18 cellular contexts compared by ENCODE assay signal in genomic region chr5:157358871-157359270, GRCh38.
DNase-seq lines count a peak whose midpoint lies in the region; ATAC-seq lines count a peak whose summit lies in the region.
"Had no signal": no experiment of that assay in that cellular context is flagged by ENCODE, and none has a peak within 500 bp of the region (broad histone marks: within the 10 kb centered on the region; RNA-seq: fewer than 3 reads in every experiment).

No MANE protein-coding gene starts in this region.

- H3K27me3 Mint-ChIP-seq in CD4-positive, alpha-beta memory T cell, result no peaks in the 10 kb centered on the region
- H3K27me3 Mint-ChIP-seq in activated CD8-positive, alpha-beta memory T cell treated with anti-CD3 and anti-CD28 coated beads, Interleukin-2, amount 10 ng/mL, durations not matched to agents 7 days and 5 days, result no peaks in the 10 kb centered on the region
- H3K27me3 Mint-ChIP-seq in activated CD4-positive, alpha-beta memory T cell treated with anti-CD3 and anti-CD28 coated beads for 36 hours, result no peaks in the 10 kb centered on the region

- H3K9me3 ChIP-seq in CD4-positive, alpha-beta memory T cell (ENCODE audit: control insufficient read depth in 1 of 2, low read length in 2 of 2), result no peaks in the 10 kb centered on the region
- H3K9me3 ChIP-seq: BLaER1 treated with 17β-estradiol and CSF1 and Interleukin-3, amounts not matched to agents 10 nM and 100 nM; Caco-2 had no signal

- H3K27me3 ChIP-seq in CD4-positive, alpha-beta memory T cell (ENCODE audit: insufficient read depth, low read length), result no peaks in the 10 kb centered on the region
- H3K27me3 ChIP-seq: BLaER1 treated with 17β-estradiol and CSF1 and Interleukin-3, amounts not matched to agents 10 nM and 100 nM had no signal

- H3K9me3 Mint-ChIP-seq in CD4-positive, alpha-beta memory T cell, result no peaks in the 10 kb centered on the region
- H3K9me3 Mint-ChIP-seq in activated CD8-positive, alpha-beta memory T cell treated with anti-CD3 and anti-CD28 coated beads, Interleukin-2, amount 10 ng/mL, durations not matched to agents 7 days and 5 days (ENCODE audit: low read depth), result no peaks in the 10 kb centered on the region
- no peaks in the 10 kb centered on the region for H3K9me3 Mint-ChIP-seq in activated CD4-positive, alpha-beta memory T cell treated with anti-CD3 and anti-CD28 coated beads for 36 hours
- H3K9me3 Mint-ChIP-seq: HFFc6 had no signal

- DNase-seq in activated CD8-positive, alpha-beta memory T cell treated with anti-CD3 and anti-CD28 coated beads for 24 hours, result peak; percentile 47
- DNase-seq in activated CD8-positive, alpha-beta memory T cell treated with anti-CD3 and anti-CD28 coated beads, Interleukin-2, amount 50 U/mL, for 4 hours, result no peak
- DNase-seq in CD4-positive, alpha-beta memory T cell, result no peak
- DNase-seq in activated CD8-positive, alpha-beta memory T cell treated with anti-CD3 and anti-CD28 coated beads, Interleukin-2, amount 10 ng/mL, durations not matched to agents 7 days and 5 days, result peak; percentile 22
- DNase-seq in islet precursor cell (peak; percentile 33), NCI-H1417 treated with DMSO at 0.1 percent for 48 hours (lab: John Stamatoyannopoulos, UW) (no peak)
- no peak for DNase-seq in activated CD4-positive, alpha-beta memory T cell treated with anti-CD3 and anti-CD28 coated beads for 36 hours
- DNase-seq: Caco-2, DMS153, HFFc6, KG1, NCI-H1048, NCI-H146, NCI-H2081, NCI-H82, PC-9 had no signal

- no peaks in the 10 kb centered on the region for H3K4me1 ChIP-seq in CD4-positive, alpha-beta memory T cell (ENCODE audit: insufficient read depth, low read length)
- H3K4me1 ChIP-seq: Caco-2 had no signal

- no peak for ATAC-seq in activated CD8-positive, alpha-beta memory T cell treated with anti-CD3 and anti-CD28 coated beads, Interleukin-2, amount 10 ng/mL, durations not matched to agents 7 days and 5 days
- no peak for ATAC-seq in GM18519 (IDR thresholded peaks at IDR 0.05; ENCODE audit: low FRiP score, unreplicated experiment)

- intact Hi-C loops in CD4-positive, alpha-beta memory T cell (cut with micrococcal nuclease), result no loop called here
- intact Hi-C loops in activated CD4-positive, alpha-beta memory T cell treated with anti-CD3 and anti-CD28 coated beads for 36 hours (cut with micrococcal nuclease), result no loop called here

- POLR2A ChIA-PET in CD4-positive, alpha-beta memory T cell (lab: Charles Lee; ENCODE audit: partially characterized antibody), result interaction anchor here (1.2 kb wide), 1 partner anchor 11 kb away, joined by 3 read pairs; no protein-coding TSS in a partner anchor
- POLR2A ChIA-PET in activated CD4-positive, alpha-beta memory T cell treated with anti-CD3 and anti-CD28 coated beads for 36 hours (lab: Charles Lee), result no interaction called here

- no peak overlapping the region for H3K4me3 Mint-ChIP-seq in CD4-positive, alpha-beta memory T cell
- no peak overlapping the region for H3K4me3 Mint-ChIP-seq in activated CD8-positive, alpha-beta memory T cell treated with anti-CD3 and anti-CD28 coated beads, Interleukin-2, amount 10 ng/mL, durations not matched to agents 7 days and 5 days
- no peak overlapping the region for H3K4me3 Mint-ChIP-seq in activated CD4-positive, alpha-beta memory T cell treated with anti-CD3 and anti-CD28 coated beads for 36 hours
- H3K4me3 Mint-ChIP-seq: HFFc6 had no signal

- H3K27ac Mint-ChIP-seq in CD4-positive, alpha-beta memory T cell, result peak overlapping the region in 5 of 7 donors; percentile 5 to 77 (median 29)
- H3K27ac Mint-ChIP-seq in activated CD8-positive, alpha-beta memory T cell treated with anti-CD3 and anti-CD28 coated beads, Interleukin-2, amount 10 ng/mL, durations not matched to agents 7 days and 5 days, result no peak overlapping the region
- no peak overlapping the region for H3K27ac Mint-ChIP-seq in activated CD4-positive, alpha-beta memory T cell treated with anti-CD3 and anti-CD28 coated beads for 36 hours
- H3K27ac Mint-ChIP-seq: HFFc6 had no signal

- peaks cover 75% of the 10 kb centered on the region for H3K36me3 ChIP-seq in CD4-positive, alpha-beta memory T cell (ENCODE audit: insufficient read depth, low read length)

- H3K36me3 Mint-ChIP-seq in CD4-positive, alpha-beta memory T cell, result peaks cover 67 to 92% of the 10 kb centered on the region in 2 donors
- peaks cover 73% of the 10 kb centered on the region for H3K36me3 Mint-ChIP-seq in activated CD8-positive, alpha-beta memory T cell treated with anti-CD3 and anti-CD28 coated beads, Interleukin-2, amount 10 ng/mL, durations not matched to agents 7 days and 5 days
- peaks cover 64% of the 10 kb centered on the region for H3K36me3 Mint-ChIP-seq in activated CD4-positive, alpha-beta memory T cell treated with anti-CD3 and anti-CD28 coated beads for 36 hours

- no peak overlapping the region for H3K27ac ChIP-seq in CD4-positive, alpha-beta memory T cell (ENCODE audit: low read depth, low read length)
- H3K27ac ChIP-seq: BLaER1 treated with 17β-estradiol and CSF1 and Interleukin-3, amounts not matched to agents 10 nM and 100 nM; PC-9 had no signal

- peaks cover 2 to 10% (median 5%) of the 10 kb centered on the region in 4 donors for H3K4me1 Mint-ChIP-seq in CD4-positive, alpha-beta memory T cell
- peaks cover 1% of the 10 kb centered on the region for H3K4me1 Mint-ChIP-seq in activated CD8-positive, alpha-beta memory T cell treated with anti-CD3 and anti-CD28 coated beads, Interleukin-2, amount 10 ng/mL, durations not matched to agents 7 days and 5 days
- H3K4me1 Mint-ChIP-seq in activated CD4-positive, alpha-beta memory T cell treated with anti-CD3 and anti-CD28 coated beads for 36 hours (ENCODE audit: low read depth), result peaks cover 13% of the 10 kb centered on the region

- CTCF ChIA-PET in CD4-positive, alpha-beta memory T cell (lab: Charles Lee; ENCODE audit: partially characterized antibody), result interaction anchor here (1.7 to 3.4 kb wide), 2 partner anchors 16 to 31 kb away, joined by 6 to 16 read pairs; no protein-coding TSS in a partner anchor
- CTCF ChIA-PET in activated CD8-positive, alpha-beta memory T cell treated with anti-CD3 and anti-CD28 coated beads, Interleukin-2, amount 10 ng/mL, durations not matched to agents 7 days and 5 days (lab: Charles Lee), result interaction anchor here (1.1 to 1.5 kb wide), 2 partner anchors 16 to 17 kb away, joined by 3 to 6 read pairs; no protein-coding TSS in a partner anchor
- CTCF ChIA-PET in activated CD4-positive, alpha-beta memory T cell treated with anti-CD3 and anti-CD28 coated beads for 36 hours (lab: Charles Lee), result no interaction called here

- H3K4me3 ChIP-seq in CD4-positive, alpha-beta memory T cell (ENCODE audit: low read length in 2 of 2), result no peak overlapping the region
- H3K4me3 ChIP-seq: BLaER1 treated with 17β-estradiol and CSF1 and Interleukin-3, amounts not matched to agents 10 nM and 100 nM; PC-9 had no signal

Comparison
In these comparisons a context has a peak if more than half of its experiments do, and no peak if none do; other contexts are left out.
1. DNase-seq: peak in activated CD8-positive, alpha-beta memory T cell treated with anti-CD3 and anti-CD28 coated beads for 24 hours (single experiment), activated CD8-positive, alpha-beta memory T cell treated with anti-CD3 and anti-CD28 coated beads, Interleukin-2, amount 10 ng/mL, durations not matched to agents 7 days and 5 days (single experiment) and islet precursor cell (single experiment); none in activated CD8-positive, alpha-beta memory T cell treated with anti-CD3 and anti-CD28 coated beads, Interleukin-2, amount 50 U/mL, for 4 hours (single experiment), CD4-positive, alpha-beta memory T cell (0 of 5), activated CD4-positive, alpha-beta memory T cell treated with anti-CD3 and anti-CD28 coated beads for 36 hours (single experiment) and NCI-H1417 treated with DMSO at 0.1 percent for 48 hours (single experiment).
2. H3K27ac Mint-ChIP-seq: peak in CD4-positive, alpha-beta memory T cell (5 of 7); none in activated CD8-positive, alpha-beta memory T cell treated with anti-CD3 and anti-CD28 coated beads, Interleukin-2, amount 10 ng/mL, durations not matched to agents 7 days and 5 days (single experiment) and activated CD4-positive, alpha-beta memory T cell treated with anti-CD3 and anti-CD28 coated beads for 36 hours (single experiment).